ENCODE assay signal across 9 cellular contexts in the genomic region with DNA sequence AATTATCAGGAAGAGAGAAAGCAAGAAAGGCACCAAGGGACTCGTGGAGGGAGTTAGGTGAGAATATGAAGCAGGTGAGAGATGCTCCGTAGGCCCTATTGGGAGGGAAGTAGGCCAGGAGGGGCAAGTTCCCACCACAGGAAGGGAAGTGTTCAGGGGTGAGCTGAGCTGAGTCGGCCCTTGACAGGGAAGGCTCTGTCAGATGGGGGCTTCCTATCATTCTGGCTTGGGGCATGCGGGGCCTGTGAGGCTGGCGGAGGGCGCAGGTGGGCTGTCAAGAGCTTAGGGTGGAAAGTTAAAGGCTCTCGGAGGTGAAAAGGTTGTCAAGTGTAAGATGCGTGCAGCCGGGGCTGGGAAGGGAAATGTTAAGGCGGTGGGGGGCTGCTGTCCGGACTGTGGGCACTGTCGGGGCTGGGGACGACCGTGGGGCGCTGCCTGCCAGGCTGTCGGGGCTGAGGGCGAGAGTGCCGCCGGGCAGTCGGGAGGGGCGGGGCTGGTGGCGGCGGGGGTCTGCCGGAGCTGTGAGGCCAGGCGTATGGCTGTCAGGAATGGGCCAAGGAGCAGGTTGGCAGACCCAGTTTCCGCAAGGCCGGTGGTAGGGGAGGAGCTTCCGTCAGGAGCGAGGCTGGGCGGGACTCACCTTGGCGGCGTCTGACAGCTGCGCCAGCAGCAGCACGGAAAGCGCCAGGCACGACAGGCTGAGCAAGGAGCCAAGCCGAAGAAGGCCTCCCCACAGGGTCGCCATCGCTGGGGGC. TPM values are rescaled to one million over a fixed set of nuclear protein-coding genes. Genes with fewer than 3 reads are reported as not detected.
DNase-seq lines count a peak whose midpoint lies in the region; ATAC-seq and TF ChIP-seq lines count a peak whose summit lies in the region.
"Had no signal": no experiment of that assay in that cellular context is flagged by ENCODE, and none has a peak within 500 bp of the region (broad histone marks: within the 10 kb centered on the region; RNA-seq: fewer than 3 reads in every experiment).

No MANE protein-coding gene starts in this region.

- peaks cover 22% of the 10 kb centered on the region; the same call in 1 of the 2 replicates for H4K20me1 ChIP-seq in BLaER1

- peak overlapping the region; percentile 89 for H3K27ac Mint-ChIP-seq in mesothelial cell of epicardium

- no peaks in the 10 kb centered on the region for H3K27me3 Mint-ChIP-seq in mesothelial cell of epicardium (ENCODE audit: low read depth)

- peaks cover 24% of the 10 kb centered on the region for H3K4me1 ChIP-seq in BLaER1

- peak overlapping the region; percentile 94 for H3K4me3 Mint-ChIP-seq in mesothelial cell of epicardium

- no peaks in the 10 kb centered on the region for H3K27me3 ChIP-seq in BLaER1

- no peaks in the 10 kb centered on the region for H3K36me3 ChIP-seq in BLaER1

- H3K9ac ChIP-seq in BLaER1: peak overlapping the region; percentile 84

- DNase-seq in NCI-H748 (lab: John Stamatoyannopoulos, UW; ENCODE audit: unreplicated experiment) (peak; percentile 87), mesothelial cell of epicardium (ENCODE audit: low spot score in 2 of 2, unreplicated experiment in 2 of 2) (peak; percentile 56 to 71)
- DNase-seq in activated CD8-positive, alpha-beta memory T cell treated with anti-CD3 and anti-CD28 coated beads for 4 hours (ENCODE audit: low read depth in 2 of 2): peak; percentile 49 to 64
- DNase-seq in effector CD8-positive, alpha-beta T cell (lab: John Stamatoyannopoulos, UW): peak; percentile 52
- peak; percentile 61 for DNase-seq in stimulated activated CD8-positive, alpha-beta memory T cell treated with anti-CD3 and anti-CD28 coated beads, Interleukin-4, amount 100 ng/mL, for 24 hours (ENCODE audit: low read depth)

- H3K36me3 Mint-ChIP-seq in mesothelial cell of epicardium: no peaks in the 10 kb centered on the region

- no peaks in the 10 kb centered on the region for H3K9me3 ChIP-seq in BLaER1

- H3K4me1 Mint-ChIP-seq in mesothelial cell of epicardium: peaks cover 24% of the 10 kb centered on the region

- no peak for TF ChIP-seq CTCF in mesothelial cell of epicardium (IDR thresholded peaks at IDR 0.05; ENCODE audit: unreplicated experiment)

- H3K27ac ChIP-seq in BLaER1: peak overlapping the region; percentile 86

- peak overlapping the region; percentile 99 for H3K4me2 ChIP-seq in BLaER1

- ATAC-seq in GM19328 (IDR thresholded peaks at IDR 0.05; ENCODE audit: unreplicated experiment): peak; percentile 68
- peak; percentile 62 for ATAC-seq in HG03460 (IDR thresholded peaks at IDR 0.05; ENCODE audit: unreplicated experiment)

- peak overlapping the region; percentile 97 for H3K4me3 ChIP-seq in BLaER1

- no peaks in the 10 kb centered on the region for H3K9me3 Mint-ChIP-seq in mesothelial cell of epicardium

RNA-seq across cellular contexts. Expression of a gene that starts 0.5 kb away (rescaled TPM):
- 19.4 to 21.9 TPM (median 20.5 TPM) in 3 replicates for total RNA-seq in mesothelial cell of epicardium

RNA-seq across cellular contexts. Expression of a gene that starts 20.9 kb away (rescaled TPM):
- total RNA-seq in mesothelial cell of epicardium: not detected in 3 replicates
- total RNA-seq: RPMI7951 had no signal

RNA-seq across cellular contexts. Expression of a gene that starts 31.0 kb away (rescaled TPM):
- not detected in 3 replicates for total RNA-seq in mesothelial cell of epicardium
- total RNA-seq: RPMI7951 had no signal

RNA-seq across cellular contexts. Expression of a gene that starts 40.1 kb away (rescaled TPM):
- total RNA-seq in mesothelial cell of epicardium: 1.4 to 1.8 TPM (median 1.5 TPM) in 3 replicates

RNA-seq across cellular contexts. Expression of a gene that starts 52.8 kb away (rescaled TPM):
- total RNA-seq in mesothelial cell of epicardium: 11.8 to 15.4 TPM (median 13.9 TPM) in 3 replicates

Comparison
In these comparisons a context has a peak if more than half of its experiments do, and no peak if none do; other contexts are left out.
1. Peak in every context shown above with its lines: DNase-seq, ATAC-seq, H3K4me3 ChIP-seq and H3K27ac ChIP-seq.